27 cellular contexts compared by ENCODE assay signal in genomic region chr1:217542136-217542777, GRCh38.
DNase-seq lines count a peak whose midpoint lies in the region; ATAC-seq, FAIRE-seq and TF ChIP-seq lines count a peak whose summit lies in the region.
"Had no signal": no experiment of that assay in that cellular context is flagged by ENCODE, and none has a peak within 500 bp of the region (broad histone marks: within the 10 kb centered on the region; RNA-seq: fewer than 3 reads in every experiment).

No MANE protein-coding gene starts in this region.

- no peaks in the 10 kb centered on the region for H3K23me2 ChIP-seq in H9 (ENCODE audit: insufficient read length, low read depth, low read length, poor library complexity, severe bottlenecking)

- H3K4me3 ChIP-seq in Karpas-422 (ENCODE audit: low read length): no peak overlapping the region
- H3K4me3 ChIP-seq in fibroblast of the aortic adventitia (ENCODE audit: low read depth, low read length): no peak overlapping the region
- H3K4me3 ChIP-seq in effector memory CD4-positive, alpha-beta T cell (ENCODE audit: insufficient read depth, low read depth, low read length, poor library complexity, severe bottlenecking): no peak overlapping the region
- H3K4me3 ChIP-seq: GM23248, Peyer's patch, SJSA1 had no signal

- H3K79me2 ChIP-seq in Karpas-422 (ENCODE audit: low read length): peaks cover 23% of the 10 kb centered on the region
- no peaks in the 10 kb centered on the region for H3K79me2 ChIP-seq in H9 (ENCODE audit: insufficient read depth, low read length)

- H2BK12ac ChIP-seq in H9 (ENCODE audit: insufficient read length, low read depth, low read length): no peak overlapping the region

- TF ChIP-seq CTCF in D721Med (IDR thresholded peaks at IDR 0.05; ENCODE audit: insufficient read depth, missing control alignments) (no peak), fibroblast of the aortic adventitia (IDR thresholded peaks at IDR 0.05; ENCODE audit: insufficient read depth, low read length) (no peak), H9 (conservative IDR thresholded peaks at IDR 0.05) (no peak)

- H2BK120ac ChIP-seq in H9 (ENCODE audit: low read depth, low read length, poor library complexity, severe bottlenecking): no peak overlapping the region

- no peak overlapping the region for H3T11ph ChIP-seq in H9 (ENCODE audit: low read length)

- no peak overlapping the region for H2BK20ac ChIP-seq in H9 (ENCODE audit: low read depth, low read length, poor library complexity, severe bottlenecking)

- H3K9ac ChIP-seq in Karpas-422 (ENCODE audit: low read length) (no peak overlapping the region), H9 (ENCODE audit: extremely low read depth, insufficient read length, low read length) (no peak overlapping the region)
- H3K9ac ChIP-seq: GM23248 had no signal

- no CpG with 5 or more reads among the region's 9 CpGs for WGBS in H9 (ENCODE audit: extremely low coverage, insufficient read length, low lambda C conversion rate)

- peak overlapping the region; percentile 40 for H3K4me2 ChIP-seq in Karpas-422 (ENCODE audit: low read depth, low read length, poor library complexity, severe bottlenecking)
- H3K4me2 ChIP-seq in H9 (ENCODE audit: insufficient read depth, insufficient read length, low read length): no peak overlapping the region

- peaks cover 0 to 3% of the 10 kb centered on the region in 2 experiments; a peak in 3 of 5 replicates for H3K9me3 Mint-ChIP-seq in H9

- no peak overlapping the region for H4K5ac ChIP-seq in H9 (ENCODE audit: insufficient read length, low read depth, low read length)

- no peak overlapping the region for H3K4ac ChIP-seq in H9 (ENCODE audit: low read depth, low read length)

- no peaks in the 10 kb centered on the region for H3K27me3 Mint-ChIP-seq in H9 (ENCODE audit: low read depth)

- ATAC-seq in GM19324 (IDR thresholded peaks at IDR 0.05; ENCODE audit: low FRiP score, unreplicated experiment) (peak; percentile 9), HG03095 (IDR thresholded peaks at IDR 0.05; ENCODE audit: unreplicated experiment) (no peak)
- ATAC-seq: CD8-positive, alpha-beta T cell; HepG2 had no signal

- no peak overlapping the region for H2BK15ac ChIP-seq in H9 (ENCODE audit: low read depth, low read length)

- no peak overlapping the region for H4K91ac ChIP-seq in H9 (ENCODE audit: insufficient read length, low read depth, low read length)

- H2AK5ac ChIP-seq in H9 (ENCODE audit: insufficient read length, low read length): no peak overlapping the region

- no peak overlapping the region for H3K18ac ChIP-seq in H9 (ENCODE audit: insufficient read length, low read depth, low read length)

- H3K36me3 Mint-ChIP-seq in H9 (ENCODE audit: insufficient read depth in 1 of 3, low read depth in 3 of 3): peaks cover 0 to 6% (median 1%) of the 10 kb centered on the region in 3 experiments; a peak in 4 of 7 replicates

- H3K27ac ChIP-seq in Karpas-422 (ENCODE audit: low read length) (peak overlapping the region; percentile 80), H9 (ENCODE audit: insufficient read length, low read depth, low read length) (no peak overlapping the region)
- no peak overlapping the region for H3K27ac ChIP-seq in effector memory CD4-positive, alpha-beta T cell (ENCODE audit: insufficient read depth, low read length, poor library complexity, severe bottlenecking)
- H3K27ac ChIP-seq: GM23248, HL-60, Peyer's patch, SJSA1 had no signal

- H3K9me2 ChIP-seq in Karpas-422 (replicated peaks; ENCODE audit: insufficient read depth, low read length): no peaks in the 10 kb centered on the region

- no peak overlapping the region for H3K4me3 Mint-ChIP-seq in H9
- H3K4me3 Mint-ChIP-seq: CD8-positive, alpha-beta T cell had no signal

- H3K79me1 ChIP-seq in H9 (ENCODE audit: insufficient read depth, low read depth, low read length, poor library complexity, severe bottlenecking): no peaks in the 10 kb centered on the region

- no peak overlapping the region for H4K8ac ChIP-seq in H9 (replicated peaks; ENCODE audit: insufficient read length, low read depth, low read length)

- DNase-seq in D721Med (ENCODE audit: insufficient read length, low spot score) (no peak), Karpas-422 (no peak), fibroblast of the aortic adventitia (ENCODE audit: low read depth) (peak; percentile 85), H9 (no peak), SKM-1 (lab: John Stamatoyannopoulos, UW; ENCODE audit: unreplicated experiment) (no peak)
- no peak for DNase-seq in effector memory CD4-positive, alpha-beta T cell
- DNase-seq: AML-193; C1 segment of cervical spinal cord; CD8-positive, alpha-beta T cell; DMS153; GM23248; HCEC 1CT; KBM-7; NCI-H1092 treated with DMSO at 0.1 percent for 48 hours; NCI-H146; NCI-H2029; NCI-H2227 treated with DMSO at 0.1 percent for 48 hours; NCI-H510A treated with DMSO at 0.1 percent for 48 hours; NCI-H748 treated with DMSO at 0.1 percent for 48 hours; Peyer's patch had no signal

- no peak overlapping the region for H3K23ac ChIP-seq in H9 (ENCODE audit: insufficient read length, low read depth, low read length)

- no peaks in the 10 kb centered on the region for H3K36me3 ChIP-seq in Karpas-422 (ENCODE audit: insufficient read depth, low read length)
- H3K36me3 ChIP-seq in effector memory CD4-positive, alpha-beta T cell (ENCODE audit: control insufficient read depth, insufficient read depth, low read length): no peaks in the 10 kb centered on the region
- H3K36me3 ChIP-seq: Peyer's patch, SJSA1 had no signal

- H3K27ac Mint-ChIP-seq in H9: no peak overlapping the region; a peak in 1 of 7 replicates
- H3K27ac Mint-ChIP-seq: CD8-positive, alpha-beta T cell had no signal

- H3K9me3 ChIP-seq in Karpas-422 (ENCODE audit: low read length): no peaks in the 10 kb centered on the region
- no peaks in the 10 kb centered on the region for H3K9me3 ChIP-seq in effector memory CD4-positive, alpha-beta T cell (ENCODE audit: control insufficient read depth, low read length)
- no peaks in the 10 kb centered on the region for H3K9me3 ChIP-seq in H9 (ENCODE audit: control insufficient read depth, low read depth, low read length)
- H3K9me3 ChIP-seq: Peyer's patch, SJSA1 had no signal

- H3K56ac ChIP-seq in H9 (ENCODE audit: insufficient read length, low read depth, low read length): no peak overlapping the region

- H3K14ac ChIP-seq in H9 (ENCODE audit: insufficient read depth, low read length): no peak overlapping the region

- peak; percentile 80 for FAIRE-seq in D721Med (lab: Jason Lieb, UNC)
- FAIRE-seq: GM12892, GM18507, HepG2 had no signal

- no peaks in the 10 kb centered on the region for H4K20me1 ChIP-seq in Karpas-422 (ENCODE audit: insufficient read depth, low read depth, low read length)
- no peaks in the 10 kb centered on the region for H4K20me1 ChIP-seq in H9 (ENCODE audit: control insufficient read depth, insufficient read depth, insufficient read length)

- no peak overlapping the region for H2BK5ac ChIP-seq in H9 (ENCODE audit: insufficient read length, low read length)

- H3K4me1 Mint-ChIP-seq in H9: no peaks in the 10 kb centered on the region

- H3K4me1 ChIP-seq in Karpas-422 (ENCODE audit: low read length): peaks cover 43% of the 10 kb centered on the region
- H3K4me1 ChIP-seq in effector memory CD4-positive, alpha-beta T cell (ENCODE audit: control insufficient read depth, insufficient read depth, low read length, poor library complexity, severe bottlenecking): no peaks in the 10 kb centered on the region
- no peaks in the 10 kb centered on the region for H3K4me1 ChIP-seq in H9 (ENCODE audit: insufficient read depth, low read length)
- H3K4me1 ChIP-seq: Peyer's patch, SJSA1 had no signal

- no peaks in the 10 kb centered on the region for H3K27me3 ChIP-seq in Karpas-422 (ENCODE audit: low read length)
- H3K27me3 ChIP-seq in effector memory CD4-positive, alpha-beta T cell (replicated peaks; ENCODE audit: control insufficient read depth, insufficient read depth, low read length, poor library complexity, severe bottlenecking): no peaks in the 10 kb centered on the region
- no peaks in the 10 kb centered on the region for H3K27me3 ChIP-seq in H9 (ENCODE audit: insufficient read depth, low read length)
- H3K27me3 ChIP-seq: Peyer's patch, SJSA1 had no signal

- H2AFZ ChIP-seq in Karpas-422 (ENCODE audit: low read length): no peak overlapping the region
- H2AFZ ChIP-seq in H9 (ENCODE audit: low read length): no peak overlapping the region
- H2AFZ ChIP-seq: GM23248 had no signal
